Comparison of ENCODE assay signal across 10 cellular contexts in the genomic region with DNA sequence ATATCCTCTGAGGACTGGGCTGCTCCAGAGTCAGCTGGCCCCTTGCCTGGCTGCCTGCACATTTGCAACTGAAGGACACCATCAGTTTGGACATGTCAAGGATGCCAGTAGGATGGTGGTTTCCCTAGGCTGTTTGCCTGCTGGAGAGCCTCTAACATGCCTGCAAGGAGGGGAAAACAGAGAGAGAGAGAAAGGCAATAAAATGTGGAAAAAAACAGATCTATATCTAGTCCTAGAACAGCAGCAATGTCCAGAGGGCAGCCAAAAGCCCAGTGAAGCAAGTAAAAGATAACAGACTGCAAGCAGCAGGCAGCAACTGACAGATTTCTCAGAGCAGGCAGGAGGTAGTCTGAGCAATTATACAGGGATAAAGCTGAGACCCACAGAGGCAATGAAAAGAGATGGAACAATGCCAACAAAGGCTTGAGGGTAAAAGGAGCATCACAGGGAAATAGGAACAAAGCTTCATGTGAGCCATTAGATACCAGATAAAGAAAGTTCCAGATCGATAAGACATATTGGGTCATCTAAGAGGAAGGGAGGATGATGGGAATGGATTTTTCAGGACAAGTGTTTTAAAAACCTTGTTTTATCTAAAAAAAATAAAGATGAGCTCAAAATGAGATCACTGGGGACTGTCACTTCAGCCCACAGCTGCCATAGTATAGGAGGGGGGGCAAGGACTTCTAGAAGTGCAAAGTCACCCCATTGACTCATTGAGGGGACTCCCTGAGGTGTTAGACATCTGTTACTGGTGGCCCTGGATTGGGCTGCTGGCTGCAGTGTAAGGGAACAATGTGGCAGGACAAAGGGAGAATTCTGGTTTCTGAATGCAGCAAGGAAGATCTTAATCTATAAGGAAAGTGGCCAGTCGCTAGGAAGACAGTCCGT. TPM values are rescaled to one million over a fixed set of nuclear protein-coding genes. Genes with fewer than 3 reads are reported as not detected.
DNase-seq lines count a peak whose midpoint lies in the region; ATAC-seq and TF ChIP-seq lines count a peak whose summit lies in the region.
"Had no signal": no experiment of that assay in that cellular context is flagged by ENCODE, and none has a peak within 500 bp of the region (broad histone marks: within the 10 kb centered on the region; RNA-seq: fewer than 3 reads in every experiment).

No MANE protein-coding gene starts in this region.

- H3K27me3 ChIP-seq in HUES64 (ENCODE audit: insufficient read depth, low read length) (no peaks in the 10 kb centered on the region), smooth muscle cell (ENCODE audit: low read depth) (no peaks in the 10 kb centered on the region)
- H3K27me3 ChIP-seq: dorsolateral prefrontal cortex had no signal

- H2AFZ ChIP-seq in smooth muscle cell (ENCODE audit: low read depth): no peak overlapping the region

- no peaks in the 10 kb centered on the region for H3K36me3 Mint-ChIP-seq in activated T-helper 2 cell treated with anti-CD3 and anti-CD28 coated beads, Interferon-gamma antibody, Interleukin-2, Interleukin-4, amounts not matched to agents 10 μg/mL and 5 μg/mL and 100 μg/mL, durations not matched to agents 14 hours and 24 hours and 36 hours (ENCODE audit: low read depth)
- H3K36me3 Mint-ChIP-seq: IgD-negative memory B cell had no signal

- H3K4me1 Mint-ChIP-seq in activated T-helper 2 cell treated with anti-CD3 and anti-CD28 coated beads, Interferon-gamma antibody, Interleukin-2, Interleukin-4, amounts not matched to agents 10 μg/mL and 5 μg/mL and 100 μg/mL, durations not matched to agents 14 hours and 24 hours and 36 hours (ENCODE audit: low read depth): no peaks in the 10 kb centered on the region
- H3K4me1 Mint-ChIP-seq: IgD-negative memory B cell had no signal

- H3K4me1 ChIP-seq in HUES64 (ENCODE audit: insufficient read depth, low read length) (peaks cover 27% of the 10 kb centered on the region; the same call in 1 of the 2 replicates), smooth muscle cell (ENCODE audit: low read depth) (peaks cover 27% of the 10 kb centered on the region)

- intact Hi-C loops in activated T-helper 2 cell treated with anti-CD3 and anti-CD28 coated beads, Interferon-gamma antibody, Interleukin-2, Interleukin-4, amounts not matched to agents 10 μg/mL and 5 μg/mL and 100 μg/mL, durations not matched to agents 14 hours and 24 hours and 36 hours (cut with micrococcal nuclease): loop anchor here (5.0 kb wide), 1 partner anchor 36 kb away; no protein-coding TSS in a partner anchor

- H4K20me1 ChIP-seq in smooth muscle cell (ENCODE audit: low read depth): no peaks in the 10 kb centered on the region

- H3K36me3 ChIP-seq in HUES64 (ENCODE audit: insufficient read depth, low read length) (no peaks in the 10 kb centered on the region), smooth muscle cell (ENCODE audit: low read depth) (no peaks in the 10 kb centered on the region)

- H3K79me2 ChIP-seq in smooth muscle cell (ENCODE audit: low read depth): no peaks in the 10 kb centered on the region

- H3K9me3 ChIP-seq in HUES64 (ENCODE audit: insufficient read depth, low read depth, low read length): no peaks in the 10 kb centered on the region
- H3K9me3 ChIP-seq in smooth muscle cell (replicated peaks; ENCODE audit: low read depth): no peaks in the 10 kb centered on the region

- no peak overlapping the region for H3K4me3 Mint-ChIP-seq in activated T-helper 2 cell treated with anti-CD3 and anti-CD28 coated beads, Interferon-gamma antibody, Interleukin-2, Interleukin-4, amounts not matched to agents 10 μg/mL and 5 μg/mL and 100 μg/mL, durations not matched to agents 14 hours and 24 hours and 36 hours (ENCODE audit: low read depth)
- H3K4me3 Mint-ChIP-seq: IgD-negative memory B cell had no signal

- TF ChIP-seq CTCF in fibroblast of mammary gland (conservative IDR thresholded peaks at IDR 0.05; ENCODE audit: control insufficient read depth, insufficient read depth, low read depth, low read length): no peak
- no peak for TF ChIP-seq CTCF in smooth muscle cell (IDR thresholded peaks at IDR 0.05; ENCODE audit: borderline replicate concordance, insufficient read depth, poor library complexity, severe bottlenecking)

- 83% methylated on average over 3 of the region's 3 CpGs for WGBS in HUES64
- WGBS in smooth muscle cell (ENCODE audit: low lambda C conversion rate): 30% methylated on average over 3 of the region's 3 CpGs

- H3K9ac ChIP-seq in HUES64 (ENCODE audit: low read depth, low read length): peak overlapping the region; percentile 33; the same call in 1 of the 2 replicates
- H3K9ac ChIP-seq in smooth muscle cell (ENCODE audit: low read depth): no peak overlapping the region

- H3F3A ChIP-seq in smooth muscle cell (ENCODE audit: low read depth): peaks cover 14% of the 10 kb centered on the region

- H3K9me3 Mint-ChIP-seq in activated T-helper 2 cell treated with anti-CD3 and anti-CD28 coated beads, Interferon-gamma antibody, Interleukin-2, Interleukin-4, amounts not matched to agents 10 μg/mL and 5 μg/mL and 100 μg/mL, durations not matched to agents 14 hours and 24 hours and 36 hours: no peaks in the 10 kb centered on the region
- H3K9me3 Mint-ChIP-seq: IgD-negative memory B cell had no signal

- H3K27ac ChIP-seq in HUES64 (ENCODE audit: low read depth, low read length) (no peak overlapping the region), smooth muscle cell (ENCODE audit: low read depth) (peak overlapping the region; percentile 2)

- DNase-seq in NCI-H748 treated with DMSO at 0.1 percent for 48 hours (lab: John Stamatoyannopoulos, UW) (peak; percentile 65), fibroblast of mammary gland (ENCODE audit: low read depth) (peak; percentile 30), smooth muscle cell (lab: John Stamatoyannopoulos, UW; ENCODE audit: unreplicated experiment) (no peak)
- no peak for DNase-seq in activated T-helper 2 cell treated with anti-CD3 and anti-CD28 coated beads, Interferon-gamma antibody, Interleukin-2, Interleukin-4, amounts not matched to agents 10 μg/mL and 5 μg/mL and 100 μg/mL, durations not matched to agents 14 hours and 24 hours and 36 hours (ENCODE audit: low spot score)

- peaks cover 3% of the 10 kb centered on the region for H3K27me3 Mint-ChIP-seq in activated T-helper 2 cell treated with anti-CD3 and anti-CD28 coated beads, Interferon-gamma antibody, Interleukin-2, Interleukin-4, amounts not matched to agents 10 μg/mL and 5 μg/mL and 100 μg/mL, durations not matched to agents 14 hours and 24 hours and 36 hours (ENCODE audit: low read depth)
- H3K27me3 Mint-ChIP-seq: IgD-negative memory B cell had no signal

- ATAC-seq in HG02970 (IDR thresholded peaks at IDR 0.05; ENCODE audit: low FRiP score, unreplicated experiment) (no peak), GM21825 (IDR thresholded peaks at IDR 0.05; ENCODE audit: unreplicated experiment) (no peak), GM21367 (IDR thresholded peaks at IDR 0.05; ENCODE audit: unreplicated experiment) (no peak)

- H3K4me3 ChIP-seq in HUES64 (ENCODE audit: low read length) (no peak overlapping the region), fibroblast of mammary gland (ENCODE audit: control insufficient read depth, low read depth, low read length) (no peak overlapping the region), smooth muscle cell (no peak overlapping the region)
- H3K4me3 ChIP-seq: dorsolateral prefrontal cortex had no signal

- peak overlapping the region; percentile 18 for H3K4me2 ChIP-seq in smooth muscle cell

- H3K27ac Mint-ChIP-seq in activated T-helper 2 cell treated with anti-CD3 and anti-CD28 coated beads, Interferon-gamma antibody, Interleukin-2, Interleukin-4, amounts not matched to agents 10 μg/mL and 5 μg/mL and 100 μg/mL, durations not matched to agents 14 hours and 24 hours and 36 hours: no peak overlapping the region
- H3K27ac Mint-ChIP-seq: IgD-negative memory B cell had no signal

RNA-seq across cellular contexts. Expression of gene GADD45A, which starts 38.6 kb away (rescaled TPM):
- 12.3 TPM for polyA plus RNA-seq in HUES64 (2013, experiment 1 of 2)
- polyA plus RNA-seq in HUES64 (2013, experiment 2 of 2): 14.5 TPM
- 130 and 141 TPM in 2 replicates for total RNA-seq in smooth muscle cell
- polyA plus RNA-seq in smooth muscle cell: 205 and 250 TPM in 2 replicates
- total RNA-seq in activated T-helper 2 cell treated with anti-CD3 and anti-CD28 coated beads, Interferon-gamma antibody, Interleukin-2, Interleukin-4, amounts not matched to agents 10 μg/mL and 5 μg/mL and 100 μg/mL, durations not matched to agents 14 hours and 24 hours and 36 hours: 30.3 and 33.5 TPM in 2 replicates

Comparison
In these comparisons a context has a peak if more than half of its experiments do, and no peak if none do; other contexts are left out.
1. DNase-seq: peak in NCI-H748 treated with DMSO at 0.1 percent for 48 hours (single experiment) and fibroblast of mammary gland (single experiment); none in smooth muscle cell (single experiment) and activated T-helper 2 cell treated with anti-CD3 and anti-CD28 coated beads, Interferon-gamma antibody, Interleukin-2, Interleukin-4, amounts not matched to agents 10 μg/mL and 5 μg/mL and 100 μg/mL, durations not matched to agents 14 hours and 24 hours and 36 hours (single experiment).